ENCODE assay signal across 9 cellular contexts in the genomic region with DNA sequence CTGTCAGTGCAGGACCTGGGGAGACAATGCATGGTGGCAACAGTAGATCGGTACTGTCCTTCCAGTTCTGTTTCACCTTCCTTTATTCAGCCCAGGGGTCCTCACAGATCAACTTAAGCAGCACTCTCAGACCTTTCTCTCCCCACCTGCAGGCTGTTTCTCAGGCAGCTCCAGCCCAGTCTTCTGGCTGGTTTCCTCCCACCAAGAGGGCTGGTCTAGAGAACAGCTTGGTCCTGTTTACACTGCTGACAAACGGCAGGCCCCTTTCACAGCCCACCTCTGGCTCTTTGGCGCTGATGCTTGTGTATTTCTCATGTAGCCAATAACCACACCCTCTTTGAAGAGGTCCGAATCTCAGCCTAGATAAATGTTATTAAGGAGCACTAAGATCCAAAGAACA.
DNase-seq lines count a peak whose midpoint lies in the region; ATAC-seq and TF ChIP-seq lines count a peak whose summit lies in the region.
"Had no signal": no experiment of that assay in that cellular context is flagged by ENCODE, and none has a peak within 500 bp of the region (broad histone marks: within the 10 kb centered on the region; RNA-seq: fewer than 3 reads in every experiment).

No MANE protein-coding gene starts in this region.

- peaks cover 54 to 75% (median 67%) of the 10 kb centered on the region in 3 donors for H3K4me1 Mint-ChIP-seq in CD8-positive, alpha-beta memory T cell
- H3K4me1 Mint-ChIP-seq in activated naive CD8-positive, alpha-beta T cell treated with anti-CD3 and anti-CD28 coated beads, Interleukin-2, amount 10 ng/mL, durations not matched to agents 7 days and 5 days = peaks cover 24% of the 10 kb centered on the region
- peaks cover 15% of the 10 kb centered on the region for H3K4me1 Mint-ChIP-seq in CD14-positive monocyte

- H3K79me1 ChIP-seq in mesenchymal stem cell (replicated peaks; ENCODE audit: low read length, poor library complexity, severe bottlenecking) = peaks cover 5% of the 10 kb centered on the region

- H3K9ac ChIP-seq in mesenchymal stem cell (ENCODE audit: low read length) = no peak overlapping the region

- H2AFZ ChIP-seq in mesenchymal stem cell (ENCODE audit: low read depth, low read length) = no peak overlapping the region

- no peak overlapping the region for H2BK15ac ChIP-seq in mesenchymal stem cell (ENCODE audit: low read depth, poor library complexity, severe bottlenecking)

- H3K4me1 ChIP-seq in CD8-positive, alpha-beta memory T cell (ENCODE audit: insufficient read depth, low read length) = peaks cover 29% of the 10 kb centered on the region
- H3K4me1 ChIP-seq in mesenchymal stem cell (ENCODE audit: control insufficient read depth, insufficient read depth, low read depth, low read length) = peaks cover 4% of the 10 kb centered on the region

- H3K18ac ChIP-seq in mesenchymal stem cell (ENCODE audit: low read depth in 1 of 2, low read length in 2 of 2) = peak overlapping the region in 1 of 2 experiments; percentile 12

- peak; percentile 44 for ATAC-seq in GM19463 (IDR thresholded peaks at IDR 0.05; ENCODE audit: unreplicated experiment)
- ATAC-seq in activated naive CD8-positive, alpha-beta T cell treated with anti-CD3 and anti-CD28 coated beads, Interleukin-2, amount 10 ng/mL, durations not matched to agents 7 days and 5 days (ENCODE audit: low read depth) = peak; percentile 50

- H3K9me3 ChIP-seq in CD8-positive, alpha-beta memory T cell (ENCODE audit: low read length) = no peaks in the 10 kb centered on the region
- no peaks in the 10 kb centered on the region for H3K9me3 ChIP-seq in mesenchymal stem cell (ENCODE audit: control insufficient read depth, low read length)

- CTCF ChIA-PET in CD8-positive, alpha-beta memory T cell (lab: Charles Lee) = interaction anchor here (0.6 to 1.5 kb wide), 3 partner anchors 15 to 351 kb away, joined by 3 to 4 read pairs (median 3); no protein-coding TSS in a partner anchor

- no peak overlapping the region for H2AK5ac ChIP-seq in mesenchymal stem cell (ENCODE audit: low read length, severe bottlenecking)

- DNase-seq in CD8-positive, alpha-beta memory T cell = no peak
- no peak for DNase-seq in activated naive CD8-positive, alpha-beta T cell treated with anti-CD3 and anti-CD28 coated beads, Interleukin-2, amount 10 ng/mL, durations not matched to agents 7 days and 5 days
- DNase-seq in mesenchymal stem cell = peak; percentile 18
- DNase-seq in T-helper 9 cell = no peak
- no peak for DNase-seq in AG08395 (ENCODE audit: low spot score)
- DNase-seq in CD14-positive monocyte (ENCODE audit: low spot score) = no peak
- DNase-seq: HFFc6, NCI-H2029 treated with DMSO at 0.1 percent for 48 hours had no signal

- intact Hi-C loops in CD14-positive monocyte (cut with micrococcal nuclease) = no loop called here

- peaks cover 10 to 38% (median 25%) of the 10 kb centered on the region in 3 donors for H3K36me3 Mint-ChIP-seq in CD8-positive, alpha-beta memory T cell
- peaks cover 25% of the 10 kb centered on the region for H3K36me3 Mint-ChIP-seq in activated naive CD8-positive, alpha-beta T cell treated with anti-CD3 and anti-CD28 coated beads, Interleukin-2, amount 10 ng/mL, durations not matched to agents 7 days and 5 days
- H3K36me3 Mint-ChIP-seq in CD14-positive monocyte = peaks cover 3 to 6% of the 10 kb centered on the region in 2 donors

- no peak overlapping the region for H2BK5ac ChIP-seq in mesenchymal stem cell (ENCODE audit: low read depth, low read length, poor library complexity, severe bottlenecking)

- peaks cover 0 to 2% (median 0%) of the 10 kb centered on the region in 5 donors for H3K9me3 Mint-ChIP-seq in CD8-positive, alpha-beta memory T cell
- H3K9me3 Mint-ChIP-seq in activated naive CD8-positive, alpha-beta T cell treated with anti-CD3 and anti-CD28 coated beads, Interleukin-2, amount 10 ng/mL, durations not matched to agents 7 days and 5 days = peaks cover 7% of the 10 kb centered on the region
- peaks cover 2 to 8% (median 4%) of the 10 kb centered on the region in 7 donors for H3K9me3 Mint-ChIP-seq in CD14-positive monocyte
- H3K9me3 Mint-ChIP-seq: HFFc6 had no signal

- H3K4me3 Mint-ChIP-seq in CD8-positive, alpha-beta memory T cell = no peak overlapping the region
- no peak overlapping the region for H3K4me3 Mint-ChIP-seq in activated naive CD8-positive, alpha-beta T cell treated with anti-CD3 and anti-CD28 coated beads, Interleukin-2, amount 10 ng/mL, durations not matched to agents 7 days and 5 days
- H3K4me3 Mint-ChIP-seq in CD14-positive monocyte = no peak overlapping the region
- H3K4me3 Mint-ChIP-seq: HFFc6 had no signal

- 33% methylated on average over 3 of the region's 4 CpGs for WGBS in mesenchymal stem cell

- H2BK120ac ChIP-seq in mesenchymal stem cell (ENCODE audit: low read depth, low read length) = no peak overlapping the region

- H3K36me3 ChIP-seq in CD8-positive, alpha-beta memory T cell (ENCODE audit: insufficient read depth, low read length) = no peaks in the 10 kb centered on the region
- H3K36me3 ChIP-seq in mesenchymal stem cell (ENCODE audit: control insufficient read depth in 1 of 2, insufficient read depth in 2 of 2, low read depth in 1 of 2, low read length in 2 of 2) = no peaks in the 10 kb centered on the region

- peak overlapping the region in 7 of 8 donors; percentile 13 to 72 (median 37) for H3K27ac Mint-ChIP-seq in CD8-positive, alpha-beta memory T cell
- peak overlapping the region; percentile 49 for H3K27ac Mint-ChIP-seq in activated naive CD8-positive, alpha-beta T cell treated with anti-CD3 and anti-CD28 coated beads, Interleukin-2, amount 10 ng/mL, durations not matched to agents 7 days and 5 days
- peak overlapping the region in 3 of 7 donors; percentile 23 to 66 (median 34) for H3K27ac Mint-ChIP-seq in CD14-positive monocyte
- H3K27ac Mint-ChIP-seq: HFFc6 had no signal

- H3K27ac ChIP-seq in CD8-positive, alpha-beta memory T cell (ENCODE audit: low read depth, low read length) = no peak overlapping the region
- no peak overlapping the region for H3K27ac ChIP-seq in mesenchymal stem cell (ENCODE audit: low read length, poor library complexity, severe bottlenecking)

- H3K4ac ChIP-seq in mesenchymal stem cell (ENCODE audit: low read depth in 1 of 2, low read length in 2 of 2) = no peak overlapping the region

- H3K27me3 ChIP-seq in CD8-positive, alpha-beta memory T cell (ENCODE audit: insufficient read depth, low read length, poor library complexity, severe bottlenecking) = no peaks in the 10 kb centered on the region
- H3K27me3 ChIP-seq in mesenchymal stem cell (ENCODE audit: control insufficient read depth in 1 of 2, insufficient read depth in 1 of 2, low read length in 2 of 2) = no peaks in the 10 kb centered on the region

- no peaks in the 10 kb centered on the region for H3K27me3 Mint-ChIP-seq in CD8-positive, alpha-beta memory T cell
- no peaks in the 10 kb centered on the region for H3K27me3 Mint-ChIP-seq in activated naive CD8-positive, alpha-beta T cell treated with anti-CD3 and anti-CD28 coated beads, Interleukin-2, amount 10 ng/mL, durations not matched to agents 7 days and 5 days
- H3K27me3 Mint-ChIP-seq in CD14-positive monocyte (ENCODE audit: low read depth in 3 of 3) = no peaks in the 10 kb centered on the region

- peak overlapping the region; percentile 54 for H4K8ac ChIP-seq in mesenchymal stem cell (ENCODE audit: low read length)

- POLR2A ChIA-PET in CD8-positive, alpha-beta memory T cell (lab: Charles Lee) = interaction anchor here (1.5 kb wide), 1 partner anchor 17 kb away, joined by 5 read pairs; no protein-coding TSS in a partner anchor
- POLR2A ChIA-PET in activated naive CD8-positive, alpha-beta T cell treated with anti-CD3 and anti-CD28 coated beads, Interleukin-2, amount 10 ng/mL, durations not matched to agents 7 days and 5 days (lab: Charles Lee) = interaction anchor here (1.4 kb wide), 1 partner anchor 18 kb away, joined by 4 read pairs; no protein-coding TSS in a partner anchor

- no peak overlapping the region for H3K14ac ChIP-seq in mesenchymal stem cell (ENCODE audit: low read length in 2 of 2)

- no peak for TF ChIP-seq CTCF in CD14-positive monocyte (IDR thresholded peaks at IDR 0.05)

- H2BK12ac ChIP-seq in mesenchymal stem cell (ENCODE audit: low read length in 2 of 2) = no peak overlapping the region

- no peak overlapping the region for H4K91ac ChIP-seq in mesenchymal stem cell (ENCODE audit: low read length)

- no peak overlapping the region for H3K4me3 ChIP-seq in CD8-positive, alpha-beta memory T cell (ENCODE audit: low read length)
- no peak overlapping the region for H3K4me3 ChIP-seq in mesenchymal stem cell (ENCODE audit: insufficient read depth in 1 of 2, low read depth in 1 of 2, low read length in 2 of 2)

- no peak overlapping the region for H3K4me2 ChIP-seq in mesenchymal stem cell (ENCODE audit: low read length, poor library complexity, severe bottlenecking)

- no peak overlapping the region for H3K23ac ChIP-seq in mesenchymal stem cell (ENCODE audit: low read length in 2 of 2)
